ENCODE assay signal across 9 cellular contexts in genomic region chr3:30199855-30200254, GRCh38.
DNase-seq lines count a peak whose midpoint lies in the region; ATAC-seq and TF ChIP-seq lines count a peak whose summit lies in the region.
"Had no signal": no experiment of that assay in that cellular context is flagged by ENCODE, and none has a peak within 500 bp of the region (broad histone marks: within the 10 kb centered on the region; RNA-seq: fewer than 3 reads in every experiment).

No MANE protein-coding gene starts in this region.

- no peaks in the 10 kb centered on the region for H3K9me3 Mint-ChIP-seq in natural killer cell

- no peaks in the 10 kb centered on the region for H3K36me3 Mint-ChIP-seq in natural killer cell
- H3K36me3 Mint-ChIP-seq: CD14-positive monocyte had no signal

- H3K4me1 ChIP-seq in subcutaneous abdominal adipose tissue (ENCODE audit: control insufficient read depth in 5 of 5, insufficient read depth in 5 of 5, low read length in 5 of 5), result peaks cover 0 to 31% (median 7%) of the 10 kb centered on the region in 5 donors

- H3K4me1 Mint-ChIP-seq in natural killer cell, result no peaks in the 10 kb centered on the region

- H3K27me3 ChIP-seq in brain microvascular endothelial cell (replicated peaks) (no peaks in the 10 kb centered on the region), subcutaneous abdominal adipose tissue (ENCODE audit: control insufficient read depth in 5 of 5, insufficient read depth in 4 of 5, low read length in 5 of 5) (no peaks in the 10 kb centered on the region)

- H3K27me3 Mint-ChIP-seq in natural killer cell (ENCODE audit: low read depth in 2 of 2), result peaks cover 0 to 8% of the 10 kb centered on the region in 2 donors

- H3K27ac Mint-ChIP-seq in natural killer cell, result no peak overlapping the region

- no peaks in the 10 kb centered on the region for H3K9me3 ChIP-seq in subcutaneous abdominal adipose tissue (ENCODE audit: control insufficient read depth in 5 of 5, low read length in 5 of 5)
- H3K9me3 ChIP-seq: HAP-1 had no signal

- H3K4me3 ChIP-seq in brain microvascular endothelial cell (ENCODE audit: low read depth, low read length) (no peak overlapping the region), subcutaneous abdominal adipose tissue (ENCODE audit: low read depth in 1 of 5, low read length in 5 of 5) (no peak overlapping the region)
- H3K4me3 ChIP-seq: HAP-1 had no signal

- H3K27ac ChIP-seq in brain microvascular endothelial cell (no peak overlapping the region), subcutaneous abdominal adipose tissue (ENCODE audit: low read depth, low read length) (peak overlapping the region; percentile 18)

- intact Hi-C loops in natural killer cell (cut with micrococcal nuclease), result loop anchor here (5.0 to 10.0 kb wide), 2 partner anchors 492 to 1535 kb away; no protein-coding TSS in a partner anchor

- DNase-seq in LHCN-M2 (ENCODE audit: low read depth) (peak; percentile 84), brain microvascular endothelial cell (peak; percentile 7), myocyte (ENCODE audit: low read depth) (peak; percentile 71), ACHN (no peak), natural killer cell (no peak)

- ATAC-seq in GM18517 (IDR thresholded peaks at IDR 0.05; ENCODE audit: unreplicated experiment) (no peak), natural killer cell (no peak)

- no peak overlapping the region for H3K9ac ChIP-seq in subcutaneous abdominal adipose tissue (ENCODE audit: low read length in 5 of 5)

- in situ Hi-C loops in brain microvascular endothelial cell (cut with HindIII; ENCODE audit: low pct_ligation_motif_present, low sequenced_read_pairs) (no loop called here), ACHN (cut with HindIII; ENCODE audit: low pct_ligation_motif_present, low pct_unique_long_range_greater_than_20kb, low sequenced_read_pairs) (no loop called here)

- TF ChIP-seq CTCF in brain microvascular endothelial cell (IDR thresholded peaks at IDR 0.05; ENCODE audit: low read depth, low read length, missing control alignments) (no peak), natural killer cell (IDR thresholded peaks at IDR 0.05) (no peak)

- no peak overlapping the region for H3K4me3 Mint-ChIP-seq in natural killer cell
- H3K4me3 Mint-ChIP-seq: CD14-positive monocyte had no signal

- H3K36me3 ChIP-seq in brain microvascular endothelial cell (replicated peaks), result no peaks in the 10 kb centered on the region
- H3K36me3 ChIP-seq in subcutaneous abdominal adipose tissue (ENCODE audit: control insufficient read depth in 5 of 5, insufficient read depth in 5 of 5, low read length in 5 of 5), result no peaks in the 10 kb centered on the region
- H3K36me3 ChIP-seq: HAP-1 had no signal

Comparison
In these comparisons a context has a peak if more than half of its experiments do, and no peak if none do; other contexts are left out.
1. DNase-seq: peak in LHCN-M2 (single experiment), brain microvascular endothelial cell (single experiment) and myocyte (single experiment); none in ACHN (single experiment) and natural killer cell (single experiment).